In the genomic region with DNA sequence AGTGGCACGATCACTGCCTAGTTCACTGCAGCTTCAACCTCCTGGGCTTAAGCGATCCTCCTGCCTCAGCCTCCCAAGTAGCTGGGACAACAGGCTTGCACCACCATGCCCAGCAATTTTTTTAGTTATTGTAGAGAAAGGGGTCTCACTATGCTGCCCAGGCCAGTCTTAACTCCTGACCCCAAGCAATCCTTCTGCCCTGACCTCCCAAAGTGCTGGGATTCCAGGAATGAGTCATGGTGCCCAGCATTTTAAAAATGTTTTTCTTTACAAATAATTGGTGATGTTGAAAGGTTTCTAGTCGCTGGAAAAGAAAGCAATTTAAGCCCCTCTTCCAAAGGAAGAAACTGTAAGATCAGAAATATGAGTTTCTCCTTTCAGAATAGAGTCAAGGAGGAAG, we compare ENCODE assay signal across 15 cellular contexts. TPM values are rescaled to one million over a fixed set of nuclear protein-coding genes. Genes with fewer than 3 reads are reported as not detected.
DNase-seq lines count a peak whose midpoint lies in the region; ATAC-seq and TF ChIP-seq lines count a peak whose summit lies in the region.
"Had no signal": no experiment of that assay in that cellular context is flagged by ENCODE, and none has a peak within 500 bp of the region (broad histone marks: within the 10 kb centered on the region; RNA-seq: fewer than 3 reads in every experiment).

No MANE protein-coding gene starts in this region.

- in situ Hi-C loops in mammary epithelial cell (cut with MboI; ENCODE audit: low sequenced_read_pairs in 2 of 2): no loop called here
- in situ Hi-C loops in IMR-90 (cut with MboI; ENCODE audit: low sequenced_read_pairs): no loop called here

- H3K4me1 ChIP-seq in mammary epithelial cell (ENCODE audit: insufficient read depth, low read length) (no peaks in the 10 kb centered on the region), IMR-90 (ENCODE audit: control insufficient read depth, insufficient read depth, low read length) (no peaks in the 10 kb centered on the region), skeletal muscle tissue (ENCODE audit: control insufficient read depth in 3 of 3, insufficient read depth in 3 of 3, low read length in 3 of 3) (peaks cover 48 to 63% (median 57%) of the 10 kb centered on the region in 3 donors), right lobe of liver (no peaks in the 10 kb centered on the region), sigmoid colon (no peaks in the 10 kb centered on the region)
- H3K4me1 ChIP-seq: BLaER1 had no signal

- no peaks in the 10 kb centered on the region for H3K4me1 Mint-ChIP-seq in MCF 10A (ENCODE audit: insufficient read depth, unreplicated experiment)
- peaks cover 21% of the 10 kb centered on the region in 2 donors for H3K4me1 Mint-ChIP-seq in natural killer cell treated with Interleukin-12 subunit alpha and Interleukin-12 subunit beta and Interleukin-15 and Interleukin-18, amount 100 ng/mL, for 72 hours (ENCODE audit: low read depth in 2 of 2)

- no peak for TF ChIP-seq EP300 in sigmoid colon (IDR thresholded peaks at IDR 0.05)

- no peak overlapping the region for H2AK9ac ChIP-seq in IMR-90 (replicated peaks; ENCODE audit: low read depth, low read length, poor library complexity)

- no peak overlapping the region for H2BK15ac ChIP-seq in IMR-90 (ENCODE audit: low read depth, low read length)

- TF ChIP-seq POLR2A in IMR-90 (IDR thresholded peaks at IDR 0.05; ENCODE audit: low read depth, low read length) (no peak), right lobe of liver (IDR thresholded peaks at IDR 0.05) (no peak), sigmoid colon (IDR thresholded peaks at IDR 0.05) (no peak)

- H2BK120ac ChIP-seq in IMR-90 (ENCODE audit: low read depth, low read length): no peak overlapping the region

- dilution Hi-C loops in mammary epithelial cell (cut with HindIII; ENCODE audit: low sequenced_read_pairs) (no loop called here), IMR-90 (cut with HindIII; ENCODE audit: low sequenced_read_pairs, unreplicated experiment) (no loop called here)

- no peak overlapping the region for H4K5ac ChIP-seq in IMR-90 (ENCODE audit: low read depth, low read length)

- DNase-seq in MCF 10A (ENCODE audit: unreplicated experiment) (peak; percentile 21), mammary epithelial cell (no peak), IMR-90 (no peak), fibroblast of peridontal ligament (ENCODE audit: extremely low read depth) (peak; percentile 14), right lobe of liver (no peak), sigmoid colon (no peak)
- no peak for DNase-seq in natural killer cell treated with Interleukin-12 subunit alpha and Interleukin-12 subunit beta and Interleukin-15 and Interleukin-18, amount 100 ng/mL, for 72 hours (ENCODE audit: low spot score)
- DNase-seq: AML-193, DMS53, GM23248 had no signal

- CTCF ChIA-PET in MCF 10A (lab: Yijun Ruan, JAX): no interaction called here
- CTCF ChIA-PET in mammary epithelial cell (lab: Charles Lee; ENCODE audit: low non-redundant PET): no interaction called here
- CTCF ChIA-PET in IMR-90 (lab: Yijun Ruan, JAX): interaction anchor here (0.7 kb wide), 1 partner anchor 46 kb away, joined by 3 read pairs; no protein-coding TSS in a partner anchor

- TF ChIP-seq RAD21 in IMR-90 (IDR thresholded peaks at IDR 0.05; ENCODE audit: low read length): no peak

- H2BK5ac ChIP-seq in IMR-90 (ENCODE audit: low read depth, low read length, poor library complexity, severe bottlenecking): no peak overlapping the region

- no peak overlapping the region for H3K27ac Mint-ChIP-seq in MCF 10A (ENCODE audit: low read depth, unreplicated experiment)
- no peak overlapping the region for H3K27ac Mint-ChIP-seq in natural killer cell treated with Interleukin-12 subunit alpha and Interleukin-12 subunit beta and Interleukin-15 and Interleukin-18, amount 100 ng/mL, for 72 hours

- no peak overlapping the region for H3K14ac ChIP-seq in IMR-90 (replicated peaks; ENCODE audit: low read depth, low read length)

- no peak for TF ChIP-seq CTCF in MCF 10A (IDR thresholded peaks at IDR 0.05; ENCODE audit: unreplicated experiment)
- TF ChIP-seq CTCF in mammary epithelial cell (conservative IDR thresholded peaks at IDR 0.05 in 1 of 2, IDR thresholded peaks at IDR 0.05 in 1 of 2; ENCODE audit: extremely low read depth in 1 of 2, insufficient read depth in 1 of 2, low read depth in 1 of 2, low read length in 2 of 2): no peak
- TF ChIP-seq CTCF in IMR-90 (conservative IDR thresholded peaks at IDR 0.05; ENCODE audit: low read depth, low read length): no peak
- TF ChIP-seq CTCF in right lobe of liver (IDR thresholded peaks at IDR 0.05): no peak
- no peak for TF ChIP-seq CTCF in sigmoid colon (IDR thresholded peaks at IDR 0.05)

- H3K79me2 ChIP-seq in mammary epithelial cell (ENCODE audit: insufficient read depth, low read length): no peaks in the 10 kb centered on the region

- no peak overlapping the region for H3K56ac ChIP-seq in IMR-90 (ENCODE audit: extremely low read depth, insufficient read depth, low read length)

- H2AK5ac ChIP-seq in IMR-90 (ENCODE audit: low read depth, low read length): no peak overlapping the region

- H3K27me3 ChIP-seq in mammary epithelial cell (ENCODE audit: insufficient read depth, low read length) (no peaks in the 10 kb centered on the region), IMR-90 (ENCODE audit: control insufficient read depth, insufficient read depth, low read length) (no peaks in the 10 kb centered on the region), skeletal muscle tissue (ENCODE audit: control insufficient read depth in 3 of 3, insufficient read depth in 3 of 3, low read length in 3 of 3) (no peaks in the 10 kb centered on the region), right lobe of liver (no peaks in the 10 kb centered on the region), sigmoid colon (no peaks in the 10 kb centered on the region)
- H3K27me3 ChIP-seq: BLaER1 had no signal

- H3K36me3 ChIP-seq in mammary epithelial cell (ENCODE audit: insufficient read depth, low read length): no peaks in the 10 kb centered on the region
- H3K36me3 ChIP-seq in IMR-90 (ENCODE audit: control insufficient read depth, insufficient read depth, low read length): no peaks in the 10 kb centered on the region; the same call in 1 of the 2 replicates
- peaks cover 0 to 9% (median 0%) of the 10 kb centered on the region in 3 donors for H3K36me3 ChIP-seq in skeletal muscle tissue (ENCODE audit: control insufficient read depth in 3 of 3, insufficient read depth in 3 of 3, low read length in 3 of 3)
- peaks cover 0 to 3% (median 0%) of the 10 kb centered on the region in 4 donors for H3K36me3 ChIP-seq in right lobe of liver
- H3K36me3 ChIP-seq in sigmoid colon: peaks cover 0 to 19% (median 0%) of the 10 kb centered on the region in 4 donors
- H3K36me3 ChIP-seq: BLaER1 had no signal

- H3K36me3 Mint-ChIP-seq in MCF 10A (ENCODE audit: insufficient read depth, unreplicated experiment): no peaks in the 10 kb centered on the region
- peaks cover 7% of the 10 kb centered on the region for H3K36me3 Mint-ChIP-seq in natural killer cell treated with Interleukin-12 subunit alpha and Interleukin-12 subunit beta and Interleukin-15 and Interleukin-18, amount 100 ng/mL, for 72 hours

- H3K4me3 Mint-ChIP-seq in MCF 10A (ENCODE audit: unreplicated experiment): no peak overlapping the region
- H3K4me3 Mint-ChIP-seq in natural killer cell treated with Interleukin-12 subunit alpha and Interleukin-12 subunit beta and Interleukin-15 and Interleukin-18, amount 100 ng/mL, for 72 hours: no peak overlapping the region

- WGBS in mammary epithelial cell (ENCODE audit: low coverage, missing lambda C conversion rate): 91% methylated on average over 1 of the region's 3 CpGs
- no CpG with 5 or more reads among the region's 3 CpGs for whole genome bisulfite sequencing in IMR-90 (ENCODE audit: extremely low coverage in 2 of 2, insufficient read length in 1 of 2), 2 experiments
- WGBS in right lobe of liver (ENCODE audit: insufficient coverage, low coverage, low lambda C conversion rate, missing lambda C conversion rate): 87% methylated on average over 3 of the region's 3 CpGs
- 88 to 92% methylated on average over 3 of the region's 3 CpGs for WGBS in sigmoid colon, 2 donors

- H3K79me1 ChIP-seq in IMR-90 (ENCODE audit: low read depth in 1 of 2, low read length in 2 of 2): 0 out of 4 replicates have a peak, but pooled peaks cover 0 to 5% of the 10 kb centered on the region in 2 experiments

- POLR2A ChIA-PET in MCF 10A (lab: Yijun Ruan, JAX): interaction anchor here (0.7 to 1.1 kb wide), 2 partner anchors 19 to 20 kb away, joined by 3 to 4 read pairs; partner anchors contain the start of gene DYRK1B
- POLR2A ChIA-PET in IMR-90 (lab: Charles Lee; ENCODE audit: unreplicated experiment): no interaction called here

- no peaks in the 10 kb centered on the region for H4K20me1 ChIP-seq in mammary epithelial cell (ENCODE audit: insufficient read depth, low read length)
- H4K20me1 ChIP-seq in IMR-90 (ENCODE audit: insufficient read depth, low read length): no peaks in the 10 kb centered on the region
- H4K20me1 ChIP-seq: BLaER1 had no signal

- BruUV-seq in MCF 10A (replicated peaks; lab: Mats Ljungman, UMichigan) (no TSS peak), mammary epithelial cell (replicated peaks; lab: Mats Ljungman, UMichigan) (no TSS peak), IMR-90 (replicated peaks; lab: Mats Ljungman, UMichigan) (no TSS peak)

- no peaks in the 10 kb centered on the region for H3K9me3 ChIP-seq in mammary epithelial cell (replicated peaks; ENCODE audit: insufficient read depth, low read length)
- no peaks in the 10 kb centered on the region for H3K9me3 ChIP-seq in IMR-90 (ENCODE audit: control insufficient read depth, insufficient read depth, low read length)
- peaks cover 0 to 2% (median 0%) of the 10 kb centered on the region in 3 donors for H3K9me3 ChIP-seq in skeletal muscle tissue (ENCODE audit: control insufficient read depth in 3 of 3, low read length in 3 of 3)
- H3K9me3 ChIP-seq in right lobe of liver: no peaks in the 10 kb centered on the region
- H3K9me3 ChIP-seq in sigmoid colon: no peaks in the 10 kb centered on the region
- H3K9me3 ChIP-seq: BLaER1 had no signal

- H3K4me3 ChIP-seq in mammary epithelial cell (replicated peaks in 1 of 3; ENCODE audit: insufficient read depth in 1 of 3, low read depth in 2 of 3, low read length in 3 of 3) (no peak overlapping the region), IMR-90 (ENCODE audit: insufficient read depth, low read depth, low read length) (no peak overlapping the region), skeletal muscle tissue (ENCODE audit: low read length in 3 of 3) (no peak overlapping the region), right lobe of liver (no peak overlapping the region), sigmoid colon (no peak overlapping the region)
- H3K4me3 ChIP-seq: BLaER1, GM23248 had no signal

- peak; percentile 53 for ATAC-seq in IMR-90 (ENCODE audit: low read depth)
- ATAC-seq in right lobe of liver: no peak
- no peak for ATAC-seq in natural killer cell treated with Interleukin-12 subunit alpha and Interleukin-12 subunit beta and Interleukin-15 and Interleukin-18, amount 100 ng/mL, for 72 hours

- no peak overlapping the region for H3K4ac ChIP-seq in IMR-90 (ENCODE audit: low read depth, low read length)

- no peaks in the 10 kb centered on the region for H3K27me3 Mint-ChIP-seq in MCF 10A (ENCODE audit: insufficient read depth, unreplicated experiment)
- no peaks in the 10 kb centered on the region for H3K27me3 Mint-ChIP-seq in natural killer cell treated with Interleukin-12 subunit alpha and Interleukin-12 subunit beta and Interleukin-15 and Interleukin-18, amount 100 ng/mL, for 72 hours

- H2BK20ac ChIP-seq in IMR-90 (ENCODE audit: low read depth, low read length): no peak overlapping the region

- no peak overlapping the region for H4K8ac ChIP-seq in IMR-90 (ENCODE audit: low read depth in 2 of 2, low read length in 2 of 2)

- H2AFZ ChIP-seq in mammary epithelial cell (ENCODE audit: low read depth, low read length) (no peak overlapping the region), IMR-90 (replicated peaks; ENCODE audit: low read length, poor library complexity) (no peak overlapping the region)
- H2AFZ ChIP-seq: GM23248 had no signal

- no peak overlapping the region for H4K91ac ChIP-seq in IMR-90 (ENCODE audit: insufficient read depth, low read depth, low read length)

- intact Hi-C loops in MCF 10A (cut with micrococcal nuclease): no loop called here
- intact Hi-C loops in mammary epithelial cell (cut with micrococcal nuclease): no loop called here
- intact Hi-C loops in IMR-90 (cut with micrococcal nuclease): no loop called here
- intact Hi-C loops in right lobe of liver (cut with DNase I): no loop called here
- intact Hi-C loops in sigmoid colon (cut with DNase I): no loop called here

- H3K27ac ChIP-seq in mammary epithelial cell (ENCODE audit: insufficient read depth, low read depth, low read length) (no peak overlapping the region), IMR-90 (ENCODE audit: insufficient read depth, low read length) (no peak overlapping the region), skeletal muscle tissue (ENCODE audit: low read depth, low read length) (peak overlapping the region; percentile 91), right lobe of liver (no peak overlapping the region), sigmoid colon (no peak overlapping the region)
- H3K27ac ChIP-seq: 22Rv1, BLaER1, GM23248 had no signal

- H3K18ac ChIP-seq in IMR-90 (ENCODE audit: low read depth, low read length): no peak overlapping the region

- H3K23ac ChIP-seq in IMR-90 (ENCODE audit: low read depth, low read length): no peak overlapping the region

- peaks cover 4% of the 10 kb centered on the region; the same call in 1 of the 2 replicates for H3K9me1 ChIP-seq in IMR-90 (ENCODE audit: insufficient read depth, low read length)

- H3K9ac ChIP-seq in mammary epithelial cell (ENCODE audit: insufficient read depth, low read length) (no peak overlapping the region), IMR-90 (ENCODE audit: low read depth, low read length) (no peak overlapping the region), skeletal muscle tissue (ENCODE audit: low read depth in 1 of 3, low read length in 3 of 3) (no peak overlapping the region)
- H3K9ac ChIP-seq: BLaER1, GM23248 had no signal

- H3K4me2 ChIP-seq in mammary epithelial cell (ENCODE audit: insufficient read depth, low read depth, low read length) (no peak overlapping the region), IMR-90 (ENCODE audit: low read depth, low read length) (no peak overlapping the region)
- H3K4me2 ChIP-seq: BLaER1 had no signal

- H3K9me3 Mint-ChIP-seq in MCF 10A (ENCODE audit: unreplicated experiment): no peaks in the 10 kb centered on the region
- H3K9me3 Mint-ChIP-seq in natural killer cell treated with Interleukin-12 subunit alpha and Interleukin-12 subunit beta and Interleukin-15 and Interleukin-18, amount 100 ng/mL, for 72 hours: no peaks in the 10 kb centered on the region

RNA-seq across cellular contexts. Expression of gene DYRK1B, which starts 19.4 kb away (rescaled TPM):
- 11.8 and 14.3 TPM in 2 replicates for total RNA-seq in MCF 10A (2022)
- 10 to 100 TPM; 11.7 to 18.2 TPM for total RNA-seq in mammary epithelial cell
- polyA plus RNA-seq in mammary epithelial cell: 6.9 TPM
- polyA minus RNA-seq in mammary epithelial cell: 4.3 TPM
- 2.7 and 3.6 TPM in 2 replicates for total RNA-seq in IMR-90 (2012; rRNA removed)
- polyA plus RNA-seq in IMR-90 (2012; rRNA removed): 10.2 and 11.4 TPM in 2 replicates
- polyA plus RNA-seq in IMR-90 (2012; cell fraction: cytosol; rRNA removed): 10.2 and 18.8 TPM in 2 replicates
- polyA plus RNA-seq in IMR-90 (2012; cell fraction: nucleus; rRNA removed; ENCODE audit: low replicate concordance): 34.3 and 52.3 TPM in 2 replicates
- total RNA-seq in skeletal muscle tissue: 25.1 TPM
- 1 to 10 TPM; 2.5 to 6.3 (median 4.4) TPM for total RNA-seq in right lobe of liver
- 10 to 100 TPM in 1 of 2 donors, 1 to 10 TPM in 1; 7.5 to 10.5 TPM for total RNA-seq in natural killer cell treated with Interleukin-12 subunit alpha and Interleukin-12 subunit beta and Interleukin-15 and Interleukin-18, amount 100 ng/mL, for 72 hours
- 10 to 100 TPM in 2 of 4 donors, 1 to 10 TPM in 2; 8.0 to 11.4 (median 9.3) TPM for total RNA-seq in sigmoid colon
- 10 to 100 TPM in 1 of 3 donors, 1 to 10 TPM in 2; 6.6 to 11.4 (median 6.9) TPM for polyA plus RNA-seq in sigmoid colon

RNA-seq across cellular contexts. Expression of gene FBL, which starts 31.6 kb away (rescaled TPM):
- 355 and 502 TPM in 2 replicates for total RNA-seq in MCF 10A (2022)
- 100 to 1,000 TPM in 1 of 2 donors, 10 to 100 TPM in 1; 72.2 to 261 TPM for total RNA-seq in mammary epithelial cell
- polyA plus RNA-seq in mammary epithelial cell: 546 TPM
- 635 TPM for polyA minus RNA-seq in mammary epithelial cell
- total RNA-seq in IMR-90 (2012; rRNA removed): 211 and 259 TPM in 2 replicates
- 405 and 446 TPM in 2 replicates for polyA plus RNA-seq in IMR-90 (2012; rRNA removed)
- polyA plus RNA-seq in IMR-90 (2012; cell fraction: cytosol; rRNA removed): 291 and 322 TPM in 2 replicates
- polyA plus RNA-seq in IMR-90 (2012; cell fraction: nucleus; rRNA removed; ENCODE audit: low replicate concordance): 96.8 and 135 TPM in 2 replicates
- total RNA-seq in skeletal muscle tissue: 386 TPM
- total RNA-seq in right lobe of liver: 10 to 100 TPM; 46.1 to 76.2 (median 51.4) TPM
- total RNA-seq in natural killer cell treated with Interleukin-12 subunit alpha and Interleukin-12 subunit beta and Interleukin-15 and Interleukin-18, amount 100 ng/mL, for 72 hours: 100 to 1,000 TPM; 304 to 505 TPM
- 100 to 1,000 TPM in 3 of 4 donors, 10 to 100 TPM in 1; 96.4 to 147 (median 109) TPM for total RNA-seq in sigmoid colon
- 100 to 1,000 TPM; 121 to 333 (median 225) TPM for polyA plus RNA-seq in sigmoid colon

RNA-seq across cellular contexts. Expression of gene LEUTX, which starts 35.9 kb away (rescaled TPM):
- not detected in 2 replicates for total RNA-seq in MCF 10A (2022)
- not detected for total RNA-seq in mammary epithelial cell
- not detected for polyA plus RNA-seq in mammary epithelial cell
- polyA minus RNA-seq in mammary epithelial cell: not detected
- total RNA-seq in IMR-90 (2012; rRNA removed): not detected in 2 replicates
- not detected in 2 replicates for polyA plus RNA-seq in IMR-90 (2012; rRNA removed)
- polyA plus RNA-seq in IMR-90 (2012; cell fraction: cytosol; rRNA removed): not detected in 2 replicates
- polyA plus RNA-seq in IMR-90 (2012; cell fraction: nucleus; rRNA removed; ENCODE audit: low replicate concordance): not detected in 2 replicates
- total RNA-seq in skeletal muscle tissue: not detected
- not detected for total RNA-seq in right lobe of liver
- total RNA-seq in natural killer cell treated with Interleukin-12 subunit alpha and Interleukin-12 subunit beta and Interleukin-15 and Interleukin-18, amount 100 ng/mL, for 72 hours: not detected
- not detected for total RNA-seq in sigmoid colon
- not detected for polyA plus RNA-seq in sigmoid colon
- total RNA-seq: G401, GM23248, HT1080 had no signal
- polyA plus RNA-seq: GM23248 had no signal

Comparison
In these comparisons a context has a peak if more than half of its experiments do, and no peak if none do; other contexts are left out.
1. DNase-seq: peak in MCF 10A (single experiment) and fibroblast of peridontal ligament (single experiment); none in mammary epithelial cell (single experiment), IMR-90 (single experiment), right lobe of liver (0 of 3), natural killer cell treated with Interleukin-12 subunit alpha and Interleukin-12 subunit beta and Interleukin-15 and Interleukin-18, amount 100 ng/mL, for 72 hours (single experiment) and sigmoid colon (single experiment).